In the genomic region with DNA sequence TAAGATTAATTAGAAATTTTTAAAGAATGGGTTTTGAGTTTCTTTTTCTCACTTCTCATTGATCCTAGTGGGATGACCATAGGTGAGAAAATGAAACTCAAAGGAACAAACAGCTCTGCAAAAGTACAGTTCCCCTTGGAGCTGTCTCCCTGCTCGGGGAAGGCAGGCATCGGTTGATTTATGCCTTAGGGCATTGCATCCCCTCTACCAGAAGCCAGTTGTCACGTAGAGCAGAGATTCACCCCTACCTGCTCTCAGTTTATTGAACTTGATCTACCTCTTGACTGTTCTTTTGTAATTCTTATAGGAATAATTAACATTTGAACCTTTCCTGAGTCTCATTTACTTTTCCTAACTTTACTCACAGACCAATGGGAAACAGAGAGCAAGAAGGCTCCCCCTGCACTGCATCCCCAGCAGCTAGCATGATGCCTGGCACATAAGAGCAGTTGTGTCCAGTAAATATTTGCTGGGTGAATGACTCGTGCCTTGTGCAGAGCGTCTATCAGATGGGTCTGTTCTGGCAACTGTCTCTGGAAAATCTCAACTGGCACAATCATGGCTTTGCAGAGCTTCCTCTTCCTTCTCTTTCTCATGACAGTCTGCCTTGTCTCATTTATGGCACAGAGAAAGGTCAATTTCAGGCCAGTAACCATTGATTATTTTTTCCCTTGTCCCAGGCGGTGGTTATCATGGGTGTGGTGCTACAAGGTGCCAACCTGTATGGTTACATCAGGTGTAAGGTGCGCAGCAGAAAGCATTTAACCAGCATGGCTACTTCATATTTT, we compare ENCODE assay signal across 12 cellular contexts. TPM values are rescaled to one million over a fixed set of nuclear protein-coding genes. Genes with fewer than 3 reads are reported as not detected.
DNase-seq lines count a peak whose midpoint lies in the region; ATAC-seq, FAIRE-seq and TF ChIP-seq lines count a peak whose summit lies in the region.
"Not testable (repeated sequence)": the region's sequence is repeated elsewhere in the genome, so short reads cannot be mapped to it uniquely, and the experiment has no call there.
"Had no signal": no experiment of that assay in that cellular context is flagged by ENCODE, and none has a peak within 500 bp of the region (broad histone marks: within the 10 kb centered on the region; RNA-seq: fewer than 3 reads in every experiment).

No MANE protein-coding gene starts in this region.

- H3K9me3 ChIP-seq in BE2C; mesodermal cell (ENCODE audit: control insufficient read depth, low read length); small intestine (ENCODE audit: control insufficient read depth, low read depth): not testable (repeated sequence)

- not testable (repeated sequence) for H3K36me3 ChIP-seq in BE2C; small intestine (ENCODE audit: control insufficient read depth in 2 of 2, insufficient read depth in 2 of 2, low read length in 2 of 2)
- H3K36me3 ChIP-seq in mesodermal cell (ENCODE audit: control insufficient read depth, insufficient read depth, low read length): peaks cover 17% of the 10 kb centered on the region

- not testable (repeated sequence) for H3K27me3 Mint-ChIP-seq in WTC11 (ENCODE audit: low read depth)

- POLR2A ChIA-PET in WTC11 (lab: Charles Lee): not testable (repeated sequence)

- FAIRE-seq in HTR-8/SVneo (lab: Jason Lieb, UNC) (peak; percentile 65), small intestine (lab: Jason Lieb, UNC) (peak; percentile 75)

- H3K4me3 Mint-ChIP-seq in WTC11: not testable (repeated sequence)

- not testable (repeated sequence) for H3K4me1 Mint-ChIP-seq in WTC11

- DNase-seq in BE2C (peak; percentile 25), small intestine (peak; percentile 83)
- not testable (repeated sequence) for DNase-seq in HTR-8/SVneo (ENCODE audit: insufficient read length, low spot score); WTC11 (ENCODE audit: low spot score); Right ventricle myocardium superior; left ventricle myocardium superior; left colon

- TF ChIP-seq CTCF in BE2C (IDR thresholded peaks at IDR 0.05; ENCODE audit: low read depth, low read length); WTC11 (IDR thresholded peaks at IDR 0.05): not testable (repeated sequence)

- intact Hi-C loops in Right ventricle myocardium superior (cut with DNase I); left ventricle myocardium superior (cut with micrococcal nuclease); left colon (cut with DNase I, micrococcal nuclease): not testable (repeated sequence)

- ATAC-seq in WTC11: peak; percentile 61
- ATAC-seq in Right ventricle myocardium superior (ENCODE audit: poor library complexity): peak; percentile 68
- peak; percentile 87 for ATAC-seq in left ventricle myocardium superior
- peak; percentile 89 for ATAC-seq in left colon

- peaks cover 40% of the 10 kb centered on the region for H3K36me3 Mint-ChIP-seq in WTC11

- peak overlapping the region; percentile 71 for H3K27ac ChIP-seq in mesodermal cell (ENCODE audit: low read depth, low read length, severe bottlenecking)
- H3K27ac ChIP-seq in small intestine (ENCODE audit: low read depth in 1 of 2, low read length in 1 of 2): not testable (repeated sequence)

- H3K4me3 ChIP-seq in BE2C (ENCODE audit: low read depth, low read length); mesodermal cell (ENCODE audit: extremely low read depth, insufficient read depth, low read length, poor library complexity, severe bottlenecking); small intestine (ENCODE audit: low read depth in 1 of 2, low read length in 2 of 2): not testable (repeated sequence)

- CTCF ChIA-PET in WTC11 (lab: Charles Lee): not testable (repeated sequence)

- H3K4me1 ChIP-seq in BE2C; mesodermal cell (ENCODE audit: control insufficient read depth, insufficient read depth, low read length, poor library complexity, severe bottlenecking); small intestine (ENCODE audit: control insufficient read depth in 2 of 2, insufficient read depth in 1 of 2, low read depth in 1 of 2, low read length in 1 of 2): not testable (repeated sequence)

- not testable (repeated sequence) for H3K9me3 Mint-ChIP-seq in WTC11

- peak overlapping the region; percentile 57; the same call in 1 of the 2 replicates for H3K27ac Mint-ChIP-seq in WTC11

- H3K27me3 ChIP-seq in BE2C; small intestine (ENCODE audit: control insufficient read depth in 2 of 2, insufficient read depth in 2 of 2, low read length in 2 of 2): not testable (repeated sequence)

- no CpG with 5 or more reads among the region's 7 CpGs for WGBS in mesodermal cell (ENCODE audit: insufficient coverage in 2 of 2), 2 experiments
- 51 to 69% (median 66%) methylated on average over 7 of the region's 7 CpGs for WGBS in small intestine, 3 donors

RNA-seq across cellular contexts. Expression of a gene that starts 22.7 kb away (rescaled TPM):
- 17.2 TPM for polyA plus RNA-seq in BE2C (2012; ENCODE audit: insufficient read depth, insufficient read length, low read depth)
- total RNA-seq in WTC11 (2021) (21.3 to 25.1 TPM (median 21.7 TPM) in 3 replicates), Right ventricle myocardium superior (23.6 TPM), left ventricle myocardium superior (22.5 TPM), left colon (10 to 100 TPM; 40.7 to 41.8 TPM)
- 29.2 TPM for polyA plus RNA-seq in mesodermal cell (2013, experiment 1 of 2)
- polyA plus RNA-seq in mesodermal cell (2013, experiment 2 of 2): 31.6 TPM
- polyA plus RNA-seq in small intestine: 10 to 100 TPM; 20.5 to 29.3 (median 23.5) TPM

RNA-seq across cellular contexts. Expression of a gene that starts 54.3 kb away (rescaled TPM):
- polyA plus RNA-seq in BE2C (2012; ENCODE audit: insufficient read depth, insufficient read length, low read depth): 23.4 TPM
- 47.0 to 51.4 TPM (median 50.9 TPM) in 3 replicates for total RNA-seq in WTC11 (2021)
- total RNA-seq in Right ventricle myocardium superior: 18.3 TPM
- 20.2 TPM for total RNA-seq in left ventricle myocardium superior
- 10 to 100 TPM; 27.1 to 31.5 TPM for total RNA-seq in left colon
- 43.7 TPM for polyA plus RNA-seq in mesodermal cell (2013, experiment 1 of 2)
- polyA plus RNA-seq in mesodermal cell (2013, experiment 2 of 2): 49.2 TPM
- polyA plus RNA-seq in small intestine: 10 to 100 TPM; 30.2 to 30.9 (median 30.3) TPM

RNA-seq across cellular contexts. Expression of a gene that starts 59.8 kb away (rescaled TPM):
- polyA plus RNA-seq in BE2C (2012; ENCODE audit: insufficient read depth, insufficient read length, low read depth): not detected
- total RNA-seq in WTC11 (2021) (not detected in 3 replicates), Right ventricle myocardium superior (0.24 TPM), left ventricle myocardium superior (not detected), left colon (under 1 TPM in 1 of 2 donors, not detected in 1; 0.09 TPM)
- not detected for polyA plus RNA-seq in mesodermal cell (2013, experiment 1 of 2)
- 0.10 TPM for polyA plus RNA-seq in mesodermal cell (2013, experiment 2 of 2)
- polyA plus RNA-seq in small intestine: under 1 TPM in 2 of 3 donors, not detected in 1; 0.16 to 0.22 TPM
- total RNA-seq: A673; CD4-positive, CD25-positive, alpha-beta regulatory T cell; CD8-positive, alpha-beta T cell had no signal
- polyA plus RNA-seq: CD4-positive, CD25-positive, alpha-beta regulatory T cell; GM23248 had no signal
